In genomic region chr12:131128556-131128955, GRCh38 we compare ENCODE assay signal across 15 cellular contexts.
DNase-seq lines count a peak whose midpoint lies in the region; ATAC-seq and TF ChIP-seq lines count a peak whose summit lies in the region.
"Had no signal": no experiment of that assay in that cellular context is flagged by ENCODE, and none has a peak within 500 bp of the region (broad histone marks: within the 10 kb centered on the region; RNA-seq: fewer than 3 reads in every experiment).

No MANE protein-coding gene starts in this region.

- in situ Hi-C loops in ACHN (cut with HindIII; ENCODE audit: low pct_ligation_motif_present, low pct_unique_long_range_greater_than_20kb, low sequenced_read_pairs), result no loop called here

- H3K4me3 Mint-ChIP-seq in central memory CD8-positive, alpha-beta T cell, result no peak overlapping the region
- H3K4me3 Mint-ChIP-seq in activated T-cell treated with anti-CD3 and anti-CD28 coated beads, Interleukin-2, amount 50 U/mL, for 72 hours, result no peak overlapping the region
- H3K4me3 Mint-ChIP-seq: CD4-positive, alpha-beta T cell; GM23338 had no signal

- WGBS in spleen, 5 donors, result 88 to 96% (median 92%) methylated on average over 3 to 6 of the region's 6 CpGs

- POLR2A ChIA-PET in HEK293 (lab: Yijun Ruan, JAX), result no interaction called here

- H3K4me3 ChIP-seq in HEK293 (ENCODE audit: low read depth, low read length), result no peak overlapping the region
- no peak overlapping the region for H3K4me3 ChIP-seq in spleen
- H3K4me3 ChIP-seq: GM23338 had no signal

- peaks cover 24% of the 10 kb centered on the region for H3K4me1 Mint-ChIP-seq in central memory CD8-positive, alpha-beta T cell
- H3K4me1 Mint-ChIP-seq in activated T-cell treated with anti-CD3 and anti-CD28 coated beads, Interleukin-2, amount 50 U/mL, for 72 hours (ENCODE audit: low read depth), result peaks cover 11% of the 10 kb centered on the region
- H3K4me1 Mint-ChIP-seq: GM23338 had no signal

- H3K27ac Mint-ChIP-seq in central memory CD8-positive, alpha-beta T cell (ENCODE audit: low read depth), result peak overlapping the region; percentile 75
- H3K27ac Mint-ChIP-seq in activated T-cell treated with anti-CD3 and anti-CD28 coated beads, Interleukin-2, amount 50 U/mL, for 72 hours, result no peak overlapping the region
- H3K27ac Mint-ChIP-seq: CD4-positive, alpha-beta T cell; GM23338 had no signal

- H3K27ac ChIP-seq in HEK293 (ENCODE audit: extremely low read depth, low read depth, low read length) (no peak overlapping the region), spleen (no peak overlapping the region)
- H3K27ac ChIP-seq: C4-2B had no signal

- no peaks in the 10 kb centered on the region for H3K9me3 Mint-ChIP-seq in central memory CD8-positive, alpha-beta T cell
- H3K9me3 Mint-ChIP-seq in activated T-cell treated with anti-CD3 and anti-CD28 coated beads, Interleukin-2, amount 50 U/mL, for 72 hours, result no peaks in the 10 kb centered on the region
- H3K9me3 Mint-ChIP-seq: CD4-positive, alpha-beta T cell had no signal

- ATAC-seq in central memory CD8-positive, alpha-beta T cell (replicated peaks; ENCODE audit: extremely low read depth, poor library complexity, severe bottlenecking), result no peak
- no peak for ATAC-seq in activated T-cell treated with anti-CD3 and anti-CD28 coated beads, Interleukin-2, amount 50 U/mL, for 72 hours (replicated peaks in 1 of 2)
- ATAC-seq: GM23338, HCT116 had no signal

- intact Hi-C loops in spleen (cut with DNase I; ENCODE audit: low total_unique reads), result no loop called here

- H3K4me1 ChIP-seq in HEK293 (ENCODE audit: control insufficient read depth, insufficient read depth, low read length), result no peaks in the 10 kb centered on the region
- peaks cover 0 to 8% (median 5%) of the 10 kb centered on the region in 6 donors for H3K4me1 ChIP-seq in spleen
- H3K4me1 ChIP-seq: Caco-2 had no signal

- no peaks in the 10 kb centered on the region for H3K9me3 ChIP-seq in HEK293 (ENCODE audit: control insufficient read depth, insufficient read depth, low read depth, low read length)
- H3K9me3 ChIP-seq in spleen, result no peaks in the 10 kb centered on the region
- H3K9me3 ChIP-seq: Caco-2 had no signal

- H3K27me3 ChIP-seq in spleen (replicated peaks in 1 of 7), result peaks cover 0 to 19% (median 0%) of the 10 kb centered on the region in 7 donors

- H3K36me3 ChIP-seq in HEK293 (ENCODE audit: control insufficient read depth in 2 of 2, insufficient read depth in 1 of 2, low read length in 2 of 2) (no peaks in the 10 kb centered on the region), spleen (no peaks in the 10 kb centered on the region)

- CTCF ChIA-PET in HEK293 (lab: Yijun Ruan, JAX), result interaction anchor here (0.9 to 2.0 kb wide), 2 partner anchors 12 to 24 kb away, joined by 3 to 5 read pairs; no protein-coding TSS in a partner anchor

- no peak for TF ChIP-seq CTCF in HEK293 (tag by site-specific recombination; IDR thresholded peaks at IDR 0.05)
- TF ChIP-seq CTCF in spleen (IDR thresholded peaks at IDR 0.05 in 8 of 11, conservative IDR thresholded peaks at IDR 0.05 in 3 of 11), result no peak

- TF ChIP-seq POLR2A in spleen (IDR thresholded peaks at IDR 0.05), result no peak

- no peaks in the 10 kb centered on the region for H3K27me3 Mint-ChIP-seq in central memory CD8-positive, alpha-beta T cell
- no peaks in the 10 kb centered on the region for H3K27me3 Mint-ChIP-seq in activated T-cell treated with anti-CD3 and anti-CD28 coated beads, Interleukin-2, amount 50 U/mL, for 72 hours (ENCODE audit: low read depth)
- H3K27me3 Mint-ChIP-seq: CD4-positive, alpha-beta T cell had no signal

- DNase-seq in central memory CD8-positive, alpha-beta T cell (ENCODE audit: low spot score in 2 of 2), result no peak
- DNase-seq in mesenteric fat pad (ENCODE audit: low spot score), result peak; percentile 55
- DNase-seq in spleen, result peak; percentile 46
- no peak for DNase-seq in EL
- DNase-seq in activated T-cell treated with anti-CD3 and anti-CD28 coated beads, Interleukin-2, amount 50 U/mL, for 72 hours, result no peak
- no peak for DNase-seq in ACHN
- DNase-seq: AML-193; Caco-2; CD4-positive, alpha-beta T cell; GDM1; IMR-90 had no signal

- H3K36me3 Mint-ChIP-seq in central memory CD8-positive, alpha-beta T cell (ENCODE audit: insufficient read depth), result no peaks in the 10 kb centered on the region
- peaks cover 0 to 2% of the 10 kb centered on the region in 2 donors for H3K36me3 Mint-ChIP-seq in activated T-cell treated with anti-CD3 and anti-CD28 coated beads, Interleukin-2, amount 50 U/mL, for 72 hours (ENCODE audit: insufficient read depth in 2 of 2)

TF ChIP-seq in HEK293, 187 proteins besides CTCF, POLR2A, EP300 and RAD21:
- TF ChIP-seq KLF1 (tag by site-specific recombination; IDR thresholded peaks at IDR 0.05), result peak; percentile 98
- TF ChIP-seq, protein P1, sequence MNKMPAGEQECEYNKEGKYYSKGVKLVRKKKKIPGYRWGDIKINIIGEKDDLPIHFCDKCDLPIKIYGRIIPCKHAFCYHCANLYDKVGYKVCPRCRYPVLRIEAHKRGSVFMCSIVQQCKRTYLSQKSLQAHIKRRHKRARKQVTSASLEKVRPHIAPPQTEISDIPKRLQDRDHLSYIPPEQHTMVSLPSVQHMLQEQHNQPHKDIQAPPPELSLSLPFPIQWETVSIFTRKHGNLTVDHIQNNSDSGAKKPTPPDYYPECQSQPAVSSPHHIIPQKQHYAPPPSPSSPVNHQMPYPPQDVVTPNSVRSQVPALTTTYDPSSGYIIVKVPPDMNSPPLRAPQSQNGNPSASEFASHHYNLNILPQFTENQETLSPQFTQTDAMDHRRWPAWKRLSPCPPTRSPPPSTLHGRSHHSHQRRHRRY (tag by site-specific recombination; IDR thresholded peaks at IDR 0.05), result no peak

Comparison
In these comparisons a context has a peak if more than half of its experiments do, and no peak if none do; other contexts are left out.
1. DNase-seq: peak in mesenteric fat pad (single experiment) and spleen (single experiment); none in central memory CD8-positive, alpha-beta T cell (0 of 2), EL (single experiment), activated T-cell treated with anti-CD3 and anti-CD28 coated beads, Interleukin-2, amount 50 U/mL, for 72 hours (0 of 2) and ACHN (single experiment).